Comparison of ENCODE assay signal across 3 cellular contexts in genomic region chr1:63326106-63326472, GRCh38.
A peak's percentile ranks its signal among the peaks of the same experiment; 100 is the strongest.
TF ChIP-seq lines count a peak whose summit lies in the region.

No MANE protein-coding gene starts in this region.

TF ChIP-seq in SK-N-SH, 30 proteins besides CTCF, POLR2A, EP300 and RAD21:
- TF ChIP-seq RXRA (IDR thresholded peaks at IDR 0.05; ENCODE audit: borderline replicate concordance, low read depth) (no peak), YY1 (IDR thresholded peaks at IDR 0.05; ENCODE audit: low read depth) (no peak), ZBTB33 (IDR thresholded peaks at IDR 0.05; ENCODE audit: borderline replicate concordance, low read depth) (no peak), IRF3 (IDR thresholded peaks at IDR 0.05; ENCODE audit: low read depth, low read length) (no peak), JUND (IDR thresholded peaks at IDR 0.05) (no peak), RCOR1 (IDR thresholded peaks at IDR 0.05; ENCODE audit: low read length) (no peak), MEF2A (IDR thresholded peaks at IDR 0.05; ENCODE audit: borderline replicate concordance, low read depth) (no peak), RFX5 (IDR thresholded peaks at IDR 0.05; ENCODE audit: low read length) (no peak), SMC3 (IDR thresholded peaks at IDR 0.05; ENCODE audit: low read depth, low read length) (no peak), ELF1 (IDR thresholded peaks at IDR 0.05) (no peak), FOXJ3 (CRISPR knock-in tag; IDR thresholded peaks at IDR 0.05) (no peak), NRF1 (IDR thresholded peaks at IDR 0.05; ENCODE audit: low read depth, low read length) (no peak), USF1 (IDR thresholded peaks at IDR 0.05; ENCODE audit: borderline replicate concordance, low read depth) (no peak)
- TF ChIP-seq, protein P1, sequence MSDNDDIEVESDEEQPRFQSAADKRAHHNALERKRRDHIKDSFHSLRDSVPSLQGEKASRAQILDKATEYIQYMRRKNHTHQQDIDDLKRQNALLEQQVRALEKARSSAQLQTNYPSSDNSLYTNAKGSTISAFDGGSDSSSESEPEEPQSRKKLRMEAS (IDR thresholded peaks at IDR 0.05; ENCODE audit: low read depth), result no peak

TF ChIP-seq in SK-N-SH treated with all-trans-retinoic acid at 6 μM for 48 hours, 23 proteins besides CTCF, POLR2A, EP300 and RAD21:
- no peak for TF ChIP-seq ZNF70 (CRISPR knock-in tag; IDR thresholded peaks at IDR 0.05)
TF ChIP-seq in SK-N-SH treated with all-trans-retinoic acid at 6 μM for 48 hours: peak in this region for 0.

TF ChIP-seq in GM12878, 131 proteins besides CTCF, POLR2A, EP300 and RAD21:
- TF ChIP-seq SUZ12 (IDR thresholded peaks at IDR 0.05; ENCODE audit: unreplicated experiment), result peak; percentile 20
- no peak for TF ChIP-seq JUNB (IDR thresholded peaks at IDR 0.05)
- TF ChIP-seq CHD2 (IDR thresholded peaks at IDR 0.05; ENCODE audit: borderline replicate concordance, low read depth, low read length), result no peak
- TF ChIP-seq ATF2 (IDR thresholded peaks at IDR 0.05; ENCODE audit: low read length), result no peak
